In the genomic region with DNA sequence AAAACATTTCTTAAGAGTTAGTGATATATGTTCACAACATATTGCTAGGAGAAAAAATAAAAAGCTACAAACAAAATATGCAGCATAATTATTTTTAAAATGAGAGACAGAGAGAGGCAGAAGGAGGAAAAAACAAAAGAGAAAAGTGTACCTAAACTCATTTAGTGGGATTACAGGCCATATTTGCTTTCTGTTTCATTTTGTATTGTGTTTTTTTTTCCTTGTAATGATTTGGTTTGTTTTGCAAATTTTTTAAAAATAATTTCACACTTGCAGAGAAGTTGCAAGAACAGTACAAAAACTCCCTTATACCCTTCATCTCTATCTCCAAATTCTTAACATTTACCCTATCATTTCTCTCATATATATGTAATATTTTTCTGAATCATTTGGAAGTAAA, we compare ENCODE assay signal across 22 cellular contexts.
"Had no signal": no experiment of that assay in that cellular context is flagged by ENCODE, and none has a peak within 500 bp of the region (broad histone marks: within the 10 kb centered on the region; RNA-seq: fewer than 3 reads in every experiment).

No MANE protein-coding gene starts in this region.

- H3K36me3 Mint-ChIP-seq: brain, T-cell had no signal

- H3K27ac ChIP-seq: SK-N-MC, VCaP had no signal

- DNase-seq: activated CD4-positive, alpha-beta memory T cell treated with anti-CD3 and anti-CD28 coated beads, Interleukin-2, amount 10 ng/mL, durations not matched to agents 7 days and 5 days; activated CD4-positive, alpha-beta T cell treated with anti-CD3 and anti-CD28 coated beads for 36 hours; activated CD4-positive, alpha-beta T cell treated with anti-CD3 and anti-CD28 coated beads, Interleukin-2, amount 50 U/mL, for 1 hour; activated naive CD4-positive, alpha-beta T cell treated with anti-CD3 and anti-CD28 coated beads, Interleukin-2, amount 50 U/mL, for 16 hours; activated naive CD8-positive, alpha-beta T cell treated with anti-CD3 and anti-CD28 coated beads, Interleukin-2, amount 50 U/mL, for 24 hours; activated T-cell treated with anti-CD3 and anti-CD28 coated beads for 4 hours; amniotic stem cell; cortex of kidney; MG63; NCI-H1105 treated with DMSO at 0.1 percent for 48 hours; NCI-H1436 treated with DMSO at 0.1 percent for 48 hours; NCI-H187 treated with DMSO at 0.1 percent for 48 hours; NCI-H2081 treated with DMSO at 0.1 percent for 48 hours; NCI-H446; NCI-H524; T-cell; T-helper 2 cell; T1000 had no signal

- H3K27ac Mint-ChIP-seq: activated CD4-positive, alpha-beta memory T cell treated with anti-CD3 and anti-CD28 coated beads, Interleukin-2, amount 10 ng/mL, durations not matched to agents 7 days and 5 days; activated CD4-positive, alpha-beta T cell treated with anti-CD3 and anti-CD28 coated beads for 36 hours; activated naive CD8-positive, alpha-beta T cell treated with anti-CD3 and anti-CD28 coated beads, Interleukin-2, amount 50 U/mL, for 24 hours; brain; T-cell had no signal

- H3K36me3 ChIP-seq: MG63 had no signal

- H3K9me3 Mint-ChIP-seq: activated CD4-positive, alpha-beta memory T cell treated with anti-CD3 and anti-CD28 coated beads, Interleukin-2, amount 10 ng/mL, durations not matched to agents 7 days and 5 days; activated naive CD8-positive, alpha-beta T cell treated with anti-CD3 and anti-CD28 coated beads, Interleukin-2, amount 50 U/mL, for 24 hours; brain; central memory CD8-positive, alpha-beta T cell; T-cell had no signal

- H3K4me1 Mint-ChIP-seq: activated CD4-positive, alpha-beta T cell treated with anti-CD3 and anti-CD28 coated beads for 36 hours; activated naive CD8-positive, alpha-beta T cell treated with anti-CD3 and anti-CD28 coated beads, Interleukin-2, amount 50 U/mL, for 24 hours; brain; central memory CD8-positive, alpha-beta T cell had no signal

- H3K9me3 ChIP-seq: MG63 had no signal

- ATAC-seq: activated CD4-positive, alpha-beta T cell treated with anti-CD3 and anti-CD28 coated beads for 36 hours; activated naive CD8-positive, alpha-beta T cell treated with anti-CD3 and anti-CD28 coated beads, Interleukin-2, amount 50 U/mL, for 24 hours; T-cell had no signal

- H3K4me3 ChIP-seq: MG63, SK-N-MC had no signal

- H3K4me3 Mint-ChIP-seq: activated CD4-positive, alpha-beta memory T cell treated with anti-CD3 and anti-CD28 coated beads, Interleukin-2, amount 10 ng/mL, durations not matched to agents 7 days and 5 days; activated CD4-positive, alpha-beta T cell treated with anti-CD3 and anti-CD28 coated beads for 36 hours; activated naive CD8-positive, alpha-beta T cell treated with anti-CD3 and anti-CD28 coated beads, Interleukin-2, amount 50 U/mL, for 24 hours; brain; central memory CD8-positive, alpha-beta T cell; T-cell had no signal
